In the genomic region with DNA sequence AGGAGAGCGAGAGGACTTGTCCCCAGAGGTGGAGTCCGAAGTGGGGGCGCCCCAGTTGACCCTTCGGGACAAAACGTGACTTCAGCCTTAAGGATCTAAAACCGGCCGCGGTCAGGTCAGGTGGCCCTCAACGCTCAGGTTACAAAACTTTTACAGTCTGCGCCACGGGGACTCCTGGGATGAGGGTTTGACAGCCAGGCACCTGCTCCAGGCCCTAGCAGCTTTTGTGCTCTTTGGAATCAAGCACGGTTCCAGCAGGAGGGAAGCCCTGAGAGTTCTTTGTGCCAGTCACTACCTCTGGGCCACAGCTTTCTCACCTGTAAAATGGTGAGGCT, we compare ENCODE assay signal across 8 cellular contexts. TPM values are rescaled to one million over a fixed set of nuclear protein-coding genes. Genes with fewer than 3 reads are reported as not detected.
DNase-seq lines count a peak whose midpoint lies in the region; ATAC-seq lines count a peak whose summit lies in the region.

No MANE protein-coding gene starts in this region.

- no peaks in the 10 kb centered on the region for H3K36me3 ChIP-seq in mesenchymal stem cell (ENCODE audit: control insufficient read depth in 1 of 2, insufficient read depth in 2 of 2, low read depth in 1 of 2, low read length in 2 of 2)
- H3K36me3 ChIP-seq in aorta (ENCODE audit: control insufficient read depth in 1 of 2, insufficient read depth in 2 of 2, low read length in 1 of 2): no peaks in the 10 kb centered on the region

- intact Hi-C loops in aorta (cut with DNase I): loop anchor here (5.0 to 10.0 kb wide), 2 partner anchors 57 to 125 kb away; no protein-coding TSS in a partner anchor

- H3K4me2 ChIP-seq in mesenchymal stem cell (ENCODE audit: low read length, poor library complexity, severe bottlenecking): peak overlapping the region; percentile 93

- peak overlapping the region in 1 of 2 experiments; percentile 14 for H3K23ac ChIP-seq in mesenchymal stem cell (ENCODE audit: low read length in 2 of 2)

- peak overlapping the region; percentile 60 for H2AFZ ChIP-seq in mesenchymal stem cell (ENCODE audit: low read depth, low read length)

- no peaks in the 10 kb centered on the region for H3K27me3 Mint-ChIP-seq in stimulated activated naive CD8-positive, alpha-beta T cell treated with anti-CD3 and anti-CD28 coated beads, Interleukin-15, amount 100 ng/mL, for 72 hours

- peak overlapping the region in 1 of 2 experiments; percentile 54 for H2BK12ac ChIP-seq in mesenchymal stem cell (ENCODE audit: low read length in 2 of 2)

- H3K9ac ChIP-seq in mesenchymal stem cell (ENCODE audit: low read length): peak overlapping the region; percentile 90

- H3K4ac ChIP-seq in mesenchymal stem cell (ENCODE audit: low read depth in 1 of 2, low read length in 2 of 2): peak overlapping the region in 1 of 2 experiments; percentile 45

- H3K79me1 ChIP-seq in mesenchymal stem cell (replicated peaks; ENCODE audit: low read length, poor library complexity, severe bottlenecking): peaks cover 7% of the 10 kb centered on the region

- H3K27me3 ChIP-seq in mesenchymal stem cell (ENCODE audit: control insufficient read depth in 1 of 2, insufficient read depth in 1 of 2, low read length in 2 of 2) (no peaks in the 10 kb centered on the region), aorta (ENCODE audit: control insufficient read depth in 1 of 2, insufficient read depth in 2 of 2, low read length in 1 of 2) (no peaks in the 10 kb centered on the region)

- H3K4me1 Mint-ChIP-seq in stimulated activated naive CD8-positive, alpha-beta T cell treated with anti-CD3 and anti-CD28 coated beads, Interleukin-15, amount 100 ng/mL, for 72 hours: peaks cover 6% of the 10 kb centered on the region

- no peak overlapping the region for H3K14ac ChIP-seq in mesenchymal stem cell (ENCODE audit: low read length in 2 of 2)

- peak overlapping the region; percentile 30 for H4K91ac ChIP-seq in mesenchymal stem cell (ENCODE audit: low read length)

- H3K9me3 ChIP-seq in mesenchymal stem cell (ENCODE audit: control insufficient read depth, low read length) (no peaks in the 10 kb centered on the region), aorta (ENCODE audit: control insufficient read depth, low read length) (no peaks in the 10 kb centered on the region)

- peak overlapping the region; percentile 60 for H2BK15ac ChIP-seq in mesenchymal stem cell (ENCODE audit: low read depth, poor library complexity, severe bottlenecking)

- no peak for ATAC-seq in stimulated activated naive CD8-positive, alpha-beta T cell treated with anti-CD3 and anti-CD28 coated beads, Interleukin-15, amount 100 ng/mL, for 72 hours
- no peak for ATAC-seq in stimulated activated naive CD8-positive, alpha-beta T cell treated with anti-CD3 and anti-CD28 coated beads, Interleukin-15, Interleukin-2, amounts not matched to agents 100 U/mL and 50 U/mL, for 24 hours
- ATAC-seq in aorta (ENCODE audit: low FRiP score): peak; percentile 1
- no peak for ATAC-seq in GM18498 (IDR thresholded peaks at IDR 0.05; ENCODE audit: unreplicated experiment)

- peak overlapping the region; percentile 88 for H3K27ac ChIP-seq in caudate nucleus (ENCODE audit: low read depth, low read length)
- no peak overlapping the region for H3K27ac ChIP-seq in mesenchymal stem cell (ENCODE audit: low read length, poor library complexity, severe bottlenecking)
- peak overlapping the region in 1 of 2 donors; percentile 62 for H3K27ac ChIP-seq in aorta (ENCODE audit: low read depth in 1 of 2, low read length in 2 of 2)

- no peak overlapping the region for H2BK5ac ChIP-seq in mesenchymal stem cell (ENCODE audit: low read depth, low read length, poor library complexity, severe bottlenecking)

- peak overlapping the region; percentile 20 for H4K8ac ChIP-seq in mesenchymal stem cell (ENCODE audit: low read length)

- H2AK5ac ChIP-seq in mesenchymal stem cell (ENCODE audit: low read length, severe bottlenecking): no peak overlapping the region

- no peak overlapping the region for H3K4me3 Mint-ChIP-seq in stimulated activated naive CD8-positive, alpha-beta T cell treated with anti-CD3 and anti-CD28 coated beads, Interleukin-15, amount 100 ng/mL, for 72 hours

- no peak for DNase-seq in stimulated activated naive CD8-positive, alpha-beta T cell treated with anti-CD3 and anti-CD28 coated beads, Interleukin-15, amount 100 ng/mL, for 72 hours
- DNase-seq in stimulated activated naive CD8-positive, alpha-beta T cell treated with anti-CD3 and anti-CD28 coated beads, Interleukin-15, Interleukin-2, amounts not matched to agents 100 U/mL and 50 U/mL, for 24 hours: no peak
- DNase-seq in caudate nucleus (lab: John Stamatoyannopoulos, UW): peak in 2 of 61 donors; percentile 63 to 67
- DNase-seq in mesenchymal stem cell: no peak
- no peak for DNase-seq in aorta
- DNase-seq in DMS153 treated with DMSO at 0.1 percent for 48 hours (lab: John Stamatoyannopoulos, UW; ENCODE audit: unreplicated experiment): no peak
- DNase-seq in NCI-H774 (lab: John Stamatoyannopoulos, UW): no peak

- peak overlapping the region; percentile 79 to 81 for H3K27ac Mint-ChIP-seq in stimulated activated naive CD8-positive, alpha-beta T cell treated with anti-CD3 and anti-CD28 coated beads, Interleukin-15, amount 100 ng/mL, for 72 hours

- H2BK120ac ChIP-seq in mesenchymal stem cell (ENCODE audit: low read depth, low read length): no peak overlapping the region

- H3K4me3 ChIP-seq in mesenchymal stem cell (ENCODE audit: insufficient read depth in 1 of 2, low read depth in 1 of 2, low read length in 2 of 2): peak overlapping the region; percentile 71 to 78
- no peak overlapping the region for H3K4me3 ChIP-seq in aorta (ENCODE audit: low read length in 2 of 2)

- peak overlapping the region; percentile 84 to 86 for H3K18ac ChIP-seq in mesenchymal stem cell (ENCODE audit: low read depth in 1 of 2, low read length in 2 of 2)

- H3K9me3 Mint-ChIP-seq in stimulated activated naive CD8-positive, alpha-beta T cell treated with anti-CD3 and anti-CD28 coated beads, Interleukin-15, amount 100 ng/mL, for 72 hours: no peaks in the 10 kb centered on the region

- H3K4me1 ChIP-seq in mesenchymal stem cell (ENCODE audit: control insufficient read depth, insufficient read depth, low read depth, low read length) (peaks cover 10% of the 10 kb centered on the region), aorta (ENCODE audit: control insufficient read depth in 1 of 2, insufficient read depth in 2 of 2, low read length in 2 of 2) (no peaks in the 10 kb centered on the region)

- 44% methylated on average over 12 of the region's 12 CpGs for WGBS in mesenchymal stem cell
- WGBS in aorta, 2 donors: 40% methylated on average over 12 of the region's 12 CpGs

RNA-seq across cellular contexts. Expression of a gene that starts 0.3 kb away (rescaled TPM):
- 0.64 TPM for polyA plus RNA-seq in mesenchymal stem cell (2013, experiment 1 of 2)
- polyA plus RNA-seq in mesenchymal stem cell (2013, experiment 2 of 2): 0.34 TPM
- 1 to 10 TPM; 1.8 to 2.0 TPM for total RNA-seq in aorta
- polyA plus RNA-seq in aorta: 1 to 10 TPM; 3.1 to 8.0 TPM

RNA-seq across cellular contexts. Expression of a gene that starts 6.0 kb away (rescaled TPM):
- polyA plus RNA-seq in mesenchymal stem cell (2013, experiment 1 of 2): 13.6 TPM
- polyA plus RNA-seq in mesenchymal stem cell (2013, experiment 2 of 2): 14.3 TPM
- 10 to 100 TPM; 10.5 to 23.9 TPM for total RNA-seq in aorta
- 10 to 100 TPM; 11.3 to 21.6 TPM for polyA plus RNA-seq in aorta

RNA-seq across cellular contexts. Expression of a gene that starts 18.5 kb away (rescaled TPM):
- 5.1 TPM for polyA plus RNA-seq in mesenchymal stem cell (2013, experiment 1 of 2)
- 4.6 TPM for polyA plus RNA-seq in mesenchymal stem cell (2013, experiment 2 of 2)
- 10 to 100 TPM; 26.7 to 43.6 TPM for total RNA-seq in aorta
- polyA plus RNA-seq in aorta: 10 to 100 TPM in 1 of 2 donors, 1 to 10 TPM in 1; 7.3 to 18.5 TPM

RNA-seq across cellular contexts. Expression of a gene that starts 57.1 kb away (rescaled TPM):
- polyA plus RNA-seq in mesenchymal stem cell (2013, experiment 1 of 2): 26.4 TPM
- polyA plus RNA-seq in mesenchymal stem cell (2013, experiment 2 of 2): 26.7 TPM
- 100 to 1,000 TPM in 1 of 2 donors, 10 to 100 TPM in 1; 75.9 to 104 TPM for total RNA-seq in aorta
- 10 to 100 TPM; 19.5 to 47.7 TPM for polyA plus RNA-seq in aorta

Comparison
In these comparisons a context has a peak if more than half of its experiments do, and no peak if none do; other contexts are left out.
1. H3K4me3 ChIP-seq: peak in mesenchymal stem cell (2 of 2); none in aorta (0 of 2).